1 cellular context compared by ENCODE assay signal in the genomic region with DNA sequence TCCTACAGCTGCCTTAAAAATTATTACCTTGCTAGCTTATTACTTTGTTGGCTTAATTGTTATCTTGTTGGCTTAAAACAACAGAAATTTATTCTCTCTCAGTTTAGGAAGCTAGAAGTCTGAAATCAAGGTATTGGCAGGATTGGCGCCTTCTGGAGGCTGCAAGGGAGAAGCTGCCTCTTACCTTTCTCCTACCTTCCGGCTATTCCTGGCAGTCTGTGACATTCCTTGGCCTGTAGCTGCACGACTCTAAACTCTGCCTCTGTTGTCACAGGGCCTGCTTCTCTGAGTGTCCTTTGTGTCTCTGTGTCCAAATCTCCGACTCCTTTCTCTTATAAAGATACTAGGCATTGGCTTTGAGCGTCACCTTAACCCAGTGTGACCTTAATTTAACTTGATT.
A peak's percentile ranks its signal among the peaks of the same experiment; 100 is the strongest.
TF ChIP-seq lines count a peak whose summit lies in the region.

No MANE protein-coding gene starts in this region.

TF ChIP-seq in H1, 55 proteins besides CTCF, POLR2A, EP300 and RAD21:
- TF ChIP-seq TEAD4 (IDR thresholded peaks at IDR 0.05; ENCODE audit: low read depth, low read length), result peak; percentile 48; the same call in 1 of the 2 replicates
- no peak for TF ChIP-seq CBX8 (IDR thresholded peaks at IDR 0.05; ENCODE audit: borderline replicate concordance, low read depth, low read length)
